35 cellular contexts compared by ENCODE assay signal in the genomic region with DNA sequence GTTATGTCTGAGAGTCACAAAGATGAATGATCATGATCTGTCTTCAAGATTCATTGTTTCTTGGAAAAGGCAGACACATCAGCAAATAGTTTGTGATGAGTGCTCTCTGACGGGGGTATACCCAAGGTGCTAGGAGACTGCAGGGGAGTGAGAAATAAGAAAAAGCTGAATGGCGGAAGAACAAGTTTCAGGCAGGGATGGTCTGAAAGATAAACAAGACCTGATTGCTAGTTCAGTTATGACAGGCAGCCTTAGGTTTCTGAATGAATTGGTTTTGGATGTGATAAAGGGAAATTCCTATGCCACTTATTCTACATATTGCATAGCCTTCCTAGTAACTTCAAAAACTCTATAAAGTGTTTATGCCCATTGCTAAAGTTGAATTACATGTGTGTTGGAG.
"Had no signal": no experiment of that assay in that cellular context is flagged by ENCODE, and none has a peak within 500 bp of the region (broad histone marks: within the 10 kb centered on the region; RNA-seq: fewer than 3 reads in every experiment).

No MANE protein-coding gene starts in this region.

- H3K4me3 ChIP-seq: heart left ventricle, ovary, prostate gland, skin epidermis, stomach, thyroid gland, upper lobe of right lung had no signal

- FAIRE-seq: bronchial epithelial cell had no signal

- H3K9me3 Mint-ChIP-seq: activated B cell treated with CpG ODN at 0.5 μM for 24 hours; activated CD4-positive, alpha-beta memory T cell treated with anti-CD3 and anti-CD28 coated beads for 36 hours; activated CD4-positive, alpha-beta T cell treated with anti-CD3 and anti-CD28 coated beads, Interleukin-2, amount 10 ng/mL, durations not matched to agents 24 days and 14 days; activated naive CD4-positive, alpha-beta T cell treated with anti-CD3 and anti-CD28 coated beads, Interleukin-2, amount 50 U/mL, for 72 hours; activated T-helper 2 cell treated with anti-CD3 and anti-CD28 coated beads, Interferon-gamma antibody, Interleukin-2, Interleukin-4, amounts not matched to agents 10 μg/mL and 5 μg/mL and 100 μg/mL, durations not matched to agents 14 hours and 24 hours and 36 hours; endodermal cell; nephron; stimulated activated naive B cell treated with anti-CD40 and anti-IgM and Interleukin-4, amounts not matched to agents 10 μg/mL and 1 μg/mL and 100 μg/mL, for 72 hours; T-helper 2 cell treated with Interferon-gamma antibody and Interleukin-4, amounts not matched to agents 5 μg/mL and 100 μg/mL, for 36 hours had no signal

- H3K36me3 ChIP-seq: heart left ventricle, neutrophil, ovary, prostate gland, stomach, thyroid gland, upper lobe of right lung had no signal

- H3K27ac Mint-ChIP-seq: activated B cell treated with CpG ODN at 0.5 μM for 24 hours; activated CD4-positive, alpha-beta memory T cell treated with anti-CD3 and anti-CD28 coated beads for 36 hours; activated CD4-positive, alpha-beta T cell treated with anti-CD3 and anti-CD28 coated beads, Interleukin-2, amount 10 ng/mL, durations not matched to agents 24 days and 14 days; activated naive CD4-positive, alpha-beta T cell treated with anti-CD3 and anti-CD28 coated beads, Interleukin-2, amount 50 U/mL, for 72 hours; activated T-helper 2 cell treated with anti-CD3 and anti-CD28 coated beads, Interferon-gamma antibody, Interleukin-2, Interleukin-4, amounts not matched to agents 10 μg/mL and 5 μg/mL and 100 μg/mL, durations not matched to agents 14 hours and 24 hours and 36 hours; dendritic cell treated with granulocyte-macrophage colony-stimulating factor and Interleukin-4, amounts not matched to agents 40 ng/mL and 50 ng/mL, for 4 days; endodermal cell; immature natural killer cell; nephron; stimulated activated naive B cell treated with anti-CD40 and anti-IgM and Interleukin-4, amounts not matched to agents 10 μg/mL and 1 μg/mL and 100 μg/mL, for 72 hours; T-helper 2 cell treated with Interferon-gamma antibody and Interleukin-4, amounts not matched to agents 5 μg/mL and 100 μg/mL, for 36 hours had no signal

- H3K27ac ChIP-seq: heart left ventricle, neutrophil, ovary, prostate gland, skin epidermis, stomach, thyroid gland, upper lobe of right lung had no signal

- H3K4me1 Mint-ChIP-seq: activated B cell treated with CpG ODN at 0.5 μM for 24 hours; activated CD4-positive, alpha-beta T cell treated with anti-CD3 and anti-CD28 coated beads, Interleukin-2, amount 10 ng/mL, durations not matched to agents 24 days and 14 days; central memory CD8-positive, alpha-beta T cell; immature natural killer cell; nephron; stimulated activated naive B cell treated with anti-CD40 and anti-IgM and Interleukin-4, amounts not matched to agents 10 μg/mL and 1 μg/mL and 100 μg/mL, for 72 hours had no signal

- ATAC-seq: esophagus mucosa; heart left ventricle; left colon; sciatic nerve; stimulated activated naive B cell treated with anti-CD40 and anti-IgM and Interleukin-4, amounts not matched to agents 10 μg/mL and 1 μg/mL and 100 μg/mL, for 72 hours; upper lobe of right lung had no signal

- H3K27me3 Mint-ChIP-seq: activated B cell treated with CpG ODN at 0.5 μM for 24 hours; activated CD4-positive, alpha-beta T cell treated with anti-CD3 and anti-CD28 coated beads, Interleukin-2, amount 10 ng/mL, durations not matched to agents 24 days and 14 days; central memory CD8-positive, alpha-beta T cell; dendritic cell treated with granulocyte-macrophage colony-stimulating factor and Interleukin-4, amounts not matched to agents 40 ng/mL and 50 ng/mL, for 4 days; stimulated activated naive B cell treated with anti-CD40 and anti-IgM and Interleukin-4, amounts not matched to agents 10 μg/mL and 1 μg/mL and 100 μg/mL, for 72 hours had no signal

- H3K4me1 ChIP-seq: heart left ventricle, prostate gland, stomach, thyroid gland, upper lobe of right lung had no signal

- DNase-seq: activated B cell treated with CpG ODN at 0.5 μM for 24 hours; activated CD4-positive, alpha-beta memory T cell treated with anti-CD3 and anti-CD28 coated beads for 36 hours; activated CD4-positive, alpha-beta T cell treated with anti-CD3 and anti-CD28 coated beads, Interleukin-2, amount 10 ng/mL, durations not matched to agents 24 days and 14 days; activated CD8-positive, alpha-beta memory T cell treated with anti-CD3 and anti-CD28 coated beads, Interleukin-2, amount 50 U/mL, for 4 hours; activated T-cell treated with anti-CD3 and anti-CD28 coated beads, Interleukin-2, amount 50 U/mL, for 1 hour; anterior cingulate cortex; endodermal cell; foreskin fibroblast; heart left ventricle; hypothalamus; immature natural killer cell; kidney; left colon; mammary epithelial cell; ovary; retina; stimulated activated CD4-positive, alpha-beta T cell treated with anti-CD3 and anti-CD28 coated beads, Interleukin-1b, Interleukin-23, amount 100 ng/mL, for 48 hours; stimulated activated CD4-positive, alpha-beta T cell treated with anti-CD3 and anti-CD28 coated beads, Interleukin-4, amount 100 ng/mL, for 4 hours; stimulated activated CD8-positive, alpha-beta memory T cell treated with anti-CD3 and anti-CD28 coated beads, Interleukin-4, amount 100 ng/mL, for 48 hours; stimulated activated naive B cell treated with anti-CD40 and anti-IgM and Interleukin-4, amounts not matched to agents 10 μg/mL and 1 μg/mL and 100 μg/mL, for 72 hours; stomach; thyroid gland; upper lobe of right lung had no signal

- H3K36me3 Mint-ChIP-seq: activated CD4-positive, alpha-beta memory T cell treated with anti-CD3 and anti-CD28 coated beads for 36 hours; activated naive CD4-positive, alpha-beta T cell treated with anti-CD3 and anti-CD28 coated beads, Interleukin-2, amount 50 U/mL, for 72 hours; immature natural killer cell; stimulated activated naive B cell treated with anti-CD40 and anti-IgM and Interleukin-4, amounts not matched to agents 10 μg/mL and 1 μg/mL and 100 μg/mL, for 72 hours had no signal

- H3K9me3 ChIP-seq: heart left ventricle, neutrophil, ovary, prostate gland, stomach, thyroid gland, upper lobe of right lung had no signal

- H3K4me3 Mint-ChIP-seq: activated B cell treated with CpG ODN at 0.5 μM for 24 hours; activated CD4-positive, alpha-beta memory T cell treated with anti-CD3 and anti-CD28 coated beads for 36 hours; activated CD4-positive, alpha-beta T cell treated with anti-CD3 and anti-CD28 coated beads, Interleukin-2, amount 10 ng/mL, durations not matched to agents 24 days and 14 days; central memory CD8-positive, alpha-beta T cell; dendritic cell treated with granulocyte-macrophage colony-stimulating factor and Interleukin-4, amounts not matched to agents 40 ng/mL and 50 ng/mL, for 4 days; endodermal cell; immature natural killer cell; nephron; stimulated activated naive B cell treated with anti-CD40 and anti-IgM and Interleukin-4, amounts not matched to agents 10 μg/mL and 1 μg/mL and 100 μg/mL, for 72 hours; T-helper 2 cell treated with Interferon-gamma antibody and Interleukin-4, amounts not matched to agents 5 μg/mL and 100 μg/mL, for 36 hours had no signal

- H3K27me3 ChIP-seq: neutrophil, ovary, stomach, thyroid gland, upper lobe of right lung had no signal
